22 cellular contexts compared by ENCODE assay signal in genomic region chr13:109941951-109942350, GRCh38.
A peak's percentile ranks its signal among the peaks of the same experiment; 100 is the strongest.
DNase-seq lines count a peak whose midpoint lies in the region; ATAC-seq and TF ChIP-seq lines count a peak whose summit lies in the region.
"Had no signal": no experiment of that assay in that cellular context is flagged by ENCODE, and none has a peak within 500 bp of the region (broad histone marks: within the 10 kb centered on the region; RNA-seq: fewer than 3 reads in every experiment).

No MANE protein-coding gene starts in this region.

- H2BK120ac ChIP-seq in IMR-90 (ENCODE audit: low read depth, low read length) = no peak overlapping the region

- no peak overlapping the region for H4K8ac ChIP-seq in IMR-90 (ENCODE audit: low read depth in 2 of 2, low read length in 2 of 2)

- POLR2A ChIA-PET in IMR-90 (lab: Charles Lee; ENCODE audit: unreplicated experiment) = no interaction called here

- no peak overlapping the region for H2BK5ac ChIP-seq in IMR-90 (ENCODE audit: low read depth, low read length, poor library complexity, severe bottlenecking)

- no peaks in the 10 kb centered on the region for H3K27me3 ChIP-seq in IMR-90 (ENCODE audit: control insufficient read depth, insufficient read depth, low read length)
- H3K27me3 ChIP-seq: brain microvascular endothelial cell, pancreas, sigmoid colon, vagina had no signal

- H3K9me1 ChIP-seq in IMR-90 (ENCODE audit: insufficient read depth, low read length) = no peaks in the 10 kb centered on the region

- no peak overlapping the region for H4K91ac ChIP-seq in IMR-90 (ENCODE audit: insufficient read depth, low read depth, low read length)

- no CpG with 5 or more reads among the region's 7 CpGs for WGBS in IMR-90 (ENCODE audit: extremely low coverage in 2 of 2, insufficient read length in 1 of 2), 2 experiments

- no peak overlapping the region for H3K18ac ChIP-seq in IMR-90 (ENCODE audit: low read depth, low read length)

- no peak overlapping the region for H2AFZ ChIP-seq in IMR-90 (replicated peaks; ENCODE audit: low read length, poor library complexity)

- H3K56ac ChIP-seq in IMR-90 (ENCODE audit: extremely low read depth, insufficient read depth, low read length) = no peak overlapping the region

- H2AK9ac ChIP-seq in IMR-90 (replicated peaks; ENCODE audit: low read depth, low read length, poor library complexity) = no peak overlapping the region

- in situ Hi-C loops in IMR-90 (cut with MboI; ENCODE audit: low sequenced_read_pairs) = no loop called here

- H3K4me3 ChIP-seq in AG10803 (ENCODE audit: low read length) = no peak overlapping the region
- no peak overlapping the region for H3K4me3 ChIP-seq in IMR-90 (ENCODE audit: insufficient read depth, low read depth, low read length)
- H3K4me3 ChIP-seq in choroid plexus epithelial cell (ENCODE audit: low read depth, low read length) = no peak overlapping the region
- H3K4me3 ChIP-seq: HAP-1, pancreas, sigmoid colon, SJSA1, vagina had no signal

- no peak overlapping the region for H2AK5ac ChIP-seq in IMR-90 (ENCODE audit: low read depth, low read length)

- no peak for TF ChIP-seq CTCF in AG10803 (conservative IDR thresholded peaks at IDR 0.05; ENCODE audit: low read length)
- no peak for TF ChIP-seq CTCF in IMR-90 (conservative IDR thresholded peaks at IDR 0.05; ENCODE audit: low read depth, low read length)
- no peak for TF ChIP-seq CTCF in choroid plexus epithelial cell (conservative IDR thresholded peaks at IDR 0.05; ENCODE audit: low read depth, low read length)

- TF ChIP-seq RAD21 in IMR-90 (IDR thresholded peaks at IDR 0.05; ENCODE audit: low read length) = no peak

- H3K9ac ChIP-seq in IMR-90 (ENCODE audit: low read depth, low read length) = no peak overlapping the region

- no peaks in the 10 kb centered on the region for H3K36me3 ChIP-seq in IMR-90 (ENCODE audit: control insufficient read depth, insufficient read depth, low read length)
- H3K36me3 ChIP-seq: brain microvascular endothelial cell, HAP-1, pancreas, sigmoid colon, SJSA1, vagina had no signal

- no TSS peak for BruUV-seq in IMR-90 (replicated peaks; lab: Mats Ljungman, UMichigan)

- ATAC-seq in IMR-90 (ENCODE audit: low read depth) (no peak), HG02970 (IDR thresholded peaks at IDR 0.05; ENCODE audit: low FRiP score, unreplicated experiment) (no peak)
- ATAC-seq: activated naive CD8-positive, alpha-beta T cell treated with anti-CD3 and anti-CD28 coated beads, Interleukin-2, amount 50 U/mL, for 24 hours; activated T-helper 17 cell treated with anti-CD3 and anti-CD28 coated beads, Interleukin-2, amount 50 U/mL, for 72 hours; left cardiac atrium; natural killer cell treated with Interleukin-12 subunit alpha and Interleukin-12 subunit beta and Interleukin-15 and Interleukin-18, amount 100 ng/mL, for 72 hours; stimulated activated effector memory CD8-positive, alpha-beta T cell treated with anti-CD3 and anti-CD28 coated beads, Interleukin-12 subunit alpha, Interleukin-12 subunit beta, amount 100 ng/mL, for 72 hours had no signal

- dilution Hi-C loops in IMR-90 (cut with HindIII; ENCODE audit: low sequenced_read_pairs, unreplicated experiment) = no loop called here

- H2BK15ac ChIP-seq in IMR-90 (ENCODE audit: low read depth, low read length) = no peak overlapping the region

- peak; percentile 84 for DNase-seq in AG10803 (ENCODE audit: low read depth)
- DNase-seq in IMR-90 = peak; percentile 48
- DNase-seq in choroid plexus epithelial cell (ENCODE audit: low read depth) = peak; percentile 38
- DNase-seq in iris pigment epithelial cell (ENCODE audit: low read depth) = peak; percentile 73
- DNase-seq in pons (ENCODE audit: low spot score) = no peak
- no peak for DNase-seq in central memory CD4-positive, alpha-beta T cell
- DNase-seq in NCI-H2196 treated with DMSO at 0.1 percent for 48 hours (lab: John Stamatoyannopoulos, UW; ENCODE audit: unreplicated experiment) = no peak
- DNase-seq: activated CD4-positive, alpha-beta T cell treated with anti-CD3 and anti-CD28 coated beads, Interleukin-2, amount 10 ng/mL, durations not matched to agents 7 days and 5 days; activated naive CD8-positive, alpha-beta T cell treated with anti-CD3 and anti-CD28 coated beads, Interleukin-2, amount 50 U/mL, for 24 hours; brain microvascular endothelial cell; CD4-positive, CD25-positive, alpha-beta regulatory T cell; left cardiac atrium; NCI-H82; pancreas; sigmoid colon had no signal

- H3K27ac ChIP-seq in IMR-90 (ENCODE audit: insufficient read depth, low read length) = no peak overlapping the region
- H3K27ac ChIP-seq: brain microvascular endothelial cell, pancreas, sigmoid colon, SJSA1, vagina had no signal

- H3K4me1 ChIP-seq in IMR-90 (ENCODE audit: control insufficient read depth, insufficient read depth, low read length) = peaks cover 6% of the 10 kb centered on the region
- H3K4me1 ChIP-seq: HAP-1, pancreas, SJSA1, vagina had no signal

- no peak overlapping the region for H2BK20ac ChIP-seq in IMR-90 (ENCODE audit: low read depth, low read length)

- CTCF ChIA-PET in IMR-90 (lab: Yijun Ruan, JAX) = no interaction called here

- H4K5ac ChIP-seq in IMR-90 (ENCODE audit: low read depth, low read length) = no peak overlapping the region

- H3K14ac ChIP-seq in IMR-90 (replicated peaks; ENCODE audit: low read depth, low read length) = no peak overlapping the region

- no peaks in the 10 kb centered on the region for H4K20me1 ChIP-seq in IMR-90 (ENCODE audit: insufficient read depth, low read length)

- no peak overlapping the region for H3K4ac ChIP-seq in IMR-90 (ENCODE audit: low read depth, low read length)

- intact Hi-C loops in IMR-90 (cut with micrococcal nuclease) = no loop called here

- H3K23ac ChIP-seq in IMR-90 (ENCODE audit: low read depth, low read length) = no peak overlapping the region

- peaks cover 2% of the 10 kb centered on the region; the same call in 1 of the 2 replicates for H3K9me3 ChIP-seq in IMR-90 (ENCODE audit: control insufficient read depth, insufficient read depth, low read length)
- H3K9me3 ChIP-seq: HAP-1, pancreas, sigmoid colon, vagina had no signal

- no peaks in the 10 kb centered on the region for H3K79me1 ChIP-seq in IMR-90 (ENCODE audit: low read depth in 1 of 2, low read length in 2 of 2)

- no peak overlapping the region for H3K4me2 ChIP-seq in IMR-90 (ENCODE audit: low read depth, low read length)

- no peak for TF ChIP-seq POLR2A in IMR-90 (IDR thresholded peaks at IDR 0.05; ENCODE audit: low read depth, low read length)

TF ChIP-seq in IMR-90, 13 proteins besides CTCF, POLR2A, EP300 and RAD21:
- TF ChIP-seq BHLHE40 (IDR thresholded peaks at IDR 0.05; ENCODE audit: low read depth, low read length) (peak; percentile 87), NFE2L2 (IDR thresholded peaks at IDR 0.05; ENCODE audit: low read depth, low read length) (peak; percentile 27; the same call in 1 of the 2 replicates), MAZ (IDR thresholded peaks at IDR 0.05; ENCODE audit: borderline replicate concordance, low read depth, low read length) (no peak), USF2 (IDR thresholded peaks at IDR 0.05; ENCODE audit: low read depth, low read length) (no peak), CEBPB (IDR thresholded peaks at IDR 0.05; ENCODE audit: low read depth, low read length) (peak; percentile 94)

Comparison
In these comparisons a context has a peak if more than half of its experiments do, and no peak if none do; other contexts are left out.
1. DNase-seq: peak in AG10803 (single experiment), IMR-90 (single experiment), choroid plexus epithelial cell (single experiment) and iris pigment epithelial cell (single experiment); none in pons (single experiment), central memory CD4-positive, alpha-beta T cell (single experiment) and NCI-H2196 treated with DMSO at 0.1 percent for 48 hours (single experiment).